15 cellular contexts compared by ENCODE assay signal in the genomic region with DNA sequence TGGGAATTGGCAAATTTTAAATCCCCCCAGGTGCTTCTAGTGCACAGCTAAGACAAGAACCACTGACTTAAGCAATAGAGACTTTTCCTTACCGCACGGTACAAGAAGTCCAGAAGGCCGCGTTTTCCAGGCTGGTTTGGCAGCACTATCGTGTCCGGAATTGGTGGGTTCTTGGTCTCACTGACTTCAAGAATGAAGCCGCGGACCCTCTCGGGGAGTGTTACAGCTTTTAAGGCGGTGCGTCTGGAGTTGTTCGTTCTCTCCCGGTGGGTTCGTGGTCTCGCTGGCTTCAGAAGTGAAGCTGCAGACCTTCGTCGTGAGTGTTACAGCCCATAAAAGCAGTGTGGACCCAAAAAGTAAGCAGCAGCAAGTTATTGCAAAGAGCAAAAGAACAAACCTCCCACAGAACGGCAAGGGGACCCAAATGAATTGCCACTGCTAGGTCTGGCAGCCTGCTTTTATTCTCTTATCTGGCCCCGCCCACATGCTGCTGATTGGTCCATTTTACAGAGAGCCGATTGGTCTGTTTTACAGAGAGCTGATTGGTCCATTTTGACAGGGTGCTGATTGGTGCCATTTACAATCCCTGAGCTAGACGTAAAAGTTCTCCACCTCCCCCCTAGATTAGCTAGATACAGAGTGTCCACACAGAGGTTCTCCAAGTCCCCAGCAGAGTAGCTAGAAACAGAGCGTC.
DNase-seq lines count a peak whose midpoint lies in the region; ATAC-seq, FAIRE-seq and TF ChIP-seq lines count a peak whose summit lies in the region.
"Had no signal": no experiment of that assay in that cellular context is flagged by ENCODE, and none has a peak within 500 bp of the region (broad histone marks: within the 10 kb centered on the region; RNA-seq: fewer than 3 reads in every experiment).

No MANE protein-coding gene starts in this region.

- H4K20me1 ChIP-seq in DND-41 (ENCODE audit: insufficient read depth, low read length) = no peaks in the 10 kb centered on the region
- H4K20me1 ChIP-seq in K562 (replicated peaks; ENCODE audit: control insufficient read depth, insufficient read depth, low read length) = peaks cover 3% of the 10 kb centered on the region; the same call in 1 of the 2 replicates

- intact Hi-C loops in K562 (cut with micrococcal nuclease) = no loop called here

- H3K27me3 ChIP-seq in DND-41 (ENCODE audit: insufficient read depth, low read length, poor library complexity) (peaks cover 4% of the 10 kb centered on the region), K562 (ENCODE audit: control insufficient read depth in 2 of 2, insufficient read depth in 2 of 2, low read length in 2 of 2) (peaks cover 0 to 13% of the 10 kb centered on the region in 2 experiments; a peak in 2 of 5 replicates), gastroesophageal sphincter (peaks cover 19% of the 10 kb centered on the region)

- no peak for FAIRE-seq in K562 (lab: Jason Lieb, UNC)
- FAIRE-seq: A204.1, HTR-8/SVneo had no signal

- no peaks in the 10 kb centered on the region for H3K9me3 Mint-ChIP-seq in activated naive CD4-positive, alpha-beta T cell treated with anti-CD3 and anti-CD28 coated beads, Interleukin-2, amount 50 U/mL, for 24 hours
- peaks cover 3% of the 10 kb centered on the region for H3K9me3 Mint-ChIP-seq in progenitor cell of endocrine pancreas (ENCODE audit: low read depth)
- H3K9me3 Mint-ChIP-seq: CD8-positive, alpha-beta memory T cell had no signal

- TF ChIP-seq POLR2A in K562 (conservative IDR thresholded peaks at IDR 0.05) (no peak), gastroesophageal sphincter (IDR thresholded peaks at IDR 0.05) (no peak)

- no peak for ATAC-seq in DND-41 (ENCODE audit: insufficient read depth, low read depth)
- no peak for ATAC-seq in K562
- no peak for ATAC-seq in gastroesophageal sphincter
- no peak for ATAC-seq in GM18870 (IDR thresholded peaks at IDR 0.05; ENCODE audit: unreplicated experiment)

- in situ Hi-C loops in K562 (cut with MboI) = no loop called here

- H3K79me2 ChIP-seq in DND-41 (ENCODE audit: insufficient read depth, low read length) = no peaks in the 10 kb centered on the region
- no peaks in the 10 kb centered on the region for H3K79me2 ChIP-seq in K562 (ENCODE audit: control insufficient read depth, insufficient read depth, low read length)

- DNase-seq in activated naive CD4-positive, alpha-beta T cell treated with anti-CD3 and anti-CD28 coated beads, Interleukin-2, amount 50 U/mL, for 16 hours = no peak
- peak; percentile 11 for DNase-seq in DND-41
- peak in 1 of 4 experiments; percentile 11 for DNase-seq in K562 (ENCODE audit: extremely low read depth in 1 of 4, low spot score in 3 of 4)
- no peak for DNase-seq in progenitor cell of endocrine pancreas (ENCODE audit: low spot score, unreplicated experiment)
- DNase-seq in kidney tubule cell (ENCODE audit: low spot score) = no peak
- DNase-seq: CD8-positive, alpha-beta memory T cell; DMS53; HCEC 1CT; HFFc6 had no signal

- H3K27ac Mint-ChIP-seq in activated naive CD4-positive, alpha-beta T cell treated with anti-CD3 and anti-CD28 coated beads, Interleukin-2, amount 50 U/mL, for 24 hours = peak overlapping the region; percentile 8
- peak overlapping the region; percentile 29 for H3K27ac Mint-ChIP-seq in progenitor cell of endocrine pancreas
- H3K27ac Mint-ChIP-seq: CD8-positive, alpha-beta memory T cell; HFFc6 had no signal

- no peaks in the 10 kb centered on the region for H3K9me3 ChIP-seq in DND-41 (ENCODE audit: insufficient read depth, low read length, severe bottlenecking)
- no peaks in the 10 kb centered on the region for H3K9me3 ChIP-seq in K562 (replicated peaks; ENCODE audit: control insufficient read depth, insufficient read depth, low read depth, low read length)
- H3K9me3 ChIP-seq in gastroesophageal sphincter = no peaks in the 10 kb centered on the region

- H3K27me3 Mint-ChIP-seq in activated naive CD4-positive, alpha-beta T cell treated with anti-CD3 and anti-CD28 coated beads, Interleukin-2, amount 50 U/mL, for 24 hours = peaks cover 2% of the 10 kb centered on the region
- H3K27me3 Mint-ChIP-seq in progenitor cell of endocrine pancreas = peaks cover 10% of the 10 kb centered on the region

- H3K9ac ChIP-seq in DND-41 (ENCODE audit: low read depth, low read length) (no peak overlapping the region), K562 (ENCODE audit: insufficient read depth in 1 of 2, low read depth in 2 of 2, low read length in 2 of 2) (no peak overlapping the region)

- no peak overlapping the region for H3K4me2 ChIP-seq in DND-41 (ENCODE audit: insufficient read depth, low read length)
- no peak overlapping the region for H3K4me2 ChIP-seq in K562 (ENCODE audit: insufficient read depth, low read length)

- no peaks in the 10 kb centered on the region for H3K36me3 Mint-ChIP-seq in activated naive CD4-positive, alpha-beta T cell treated with anti-CD3 and anti-CD28 coated beads, Interleukin-2, amount 50 U/mL, for 24 hours
- no peaks in the 10 kb centered on the region for H3K36me3 Mint-ChIP-seq in progenitor cell of endocrine pancreas (ENCODE audit: insufficient read depth)
- H3K36me3 Mint-ChIP-seq: CD14-positive monocyte; CD8-positive, alpha-beta memory T cell had no signal

- 35% methylated on average over 21 of the region's 22 CpGs for WGBS in K562 (ENCODE audit: insufficient coverage, low coverage, missing lambda C conversion rate)
- WGBS in gastroesophageal sphincter (ENCODE audit: low coverage in 1 of 2), 2 donors = 95 to 97% methylated on average over 4 to 5 of the region's 22 CpGs

- H3K9me1 ChIP-seq in K562 (ENCODE audit: control insufficient read depth, insufficient read depth, low read length) = no peaks in the 10 kb centered on the region

- POLR2A ChIA-PET in K562 (lab: Yijun Ruan, JAX) = no interaction called here

- no peak for TF ChIP-seq RAD21 in K562 (CRISPR knock-in tag; conservative IDR thresholded peaks at IDR 0.05 in 1 of 2, IDR thresholded peaks at IDR 0.05 in 1 of 2)

- no TSS peak for BruUV-seq in K562 (replicated peaks; lab: Mats Ljungman, UMichigan)

- TF ChIP-seq EP300 in K562 (IDR thresholded peaks at IDR 0.05; ENCODE audit: low read length) (no peak), gastroesophageal sphincter (IDR thresholded peaks at IDR 0.05) (no peak)

- H2AFZ ChIP-seq in DND-41 (ENCODE audit: low read depth, low read length) (no peak overlapping the region), K562 (ENCODE audit: low read depth, low read length) (no peak overlapping the region)

- H3K4me1 ChIP-seq in DND-41 (ENCODE audit: insufficient read depth, low read length) = no peaks in the 10 kb centered on the region
- H3K4me1 ChIP-seq in K562 (replicated peaks in 1 of 2; ENCODE audit: control insufficient read depth in 2 of 2, insufficient read depth in 2 of 2, low read length in 2 of 2) = no peaks in the 10 kb centered on the region
- no peaks in the 10 kb centered on the region for H3K4me1 ChIP-seq in gastroesophageal sphincter

- H3K4me3 Mint-ChIP-seq in activated naive CD4-positive, alpha-beta T cell treated with anti-CD3 and anti-CD28 coated beads, Interleukin-2, amount 50 U/mL, for 24 hours = no peak overlapping the region
- H3K4me3 Mint-ChIP-seq in progenitor cell of endocrine pancreas (ENCODE audit: low read depth) = no peak overlapping the region
- H3K4me3 Mint-ChIP-seq: CD14-positive monocyte; CD8-positive, alpha-beta memory T cell; HFFc6 had no signal

- TF ChIP-seq CTCF in DND-41 (IDR thresholded peaks at IDR 0.05; ENCODE audit: borderline replicate concordance, extremely low read depth, low read length, poor library complexity, severe bottlenecking) (no peak), K562 (IDR thresholded peaks at IDR 0.05 in 2 of 3, conservative IDR thresholded peaks at IDR 0.05 in 1 of 3; ENCODE audit: insufficient read depth in 2 of 3, low read depth in 1 of 3, low read length in 3 of 3) (no peak), progenitor cell of endocrine pancreas (IDR thresholded peaks at IDR 0.05; ENCODE audit: unreplicated experiment) (no peak), gastroesophageal sphincter (IDR thresholded peaks at IDR 0.05) (no peak)

- H3K27ac ChIP-seq in DND-41 (ENCODE audit: low read length) (no peak overlapping the region), K562 (ENCODE audit: extremely low read depth, low read depth, low read length) (no peak overlapping the region), gastroesophageal sphincter (no peak overlapping the region)

- H3K4me1 Mint-ChIP-seq in activated naive CD4-positive, alpha-beta T cell treated with anti-CD3 and anti-CD28 coated beads, Interleukin-2, amount 50 U/mL, for 24 hours = no peaks in the 10 kb centered on the region
- H3K4me1 Mint-ChIP-seq in progenitor cell of endocrine pancreas (ENCODE audit: low read depth) = no peaks in the 10 kb centered on the region
- H3K4me1 Mint-ChIP-seq: CD14-positive monocyte; CD8-positive, alpha-beta memory T cell had no signal

- CTCF ChIA-PET in K562 (lab: Yijun Ruan, JAX; ENCODE audit: low intra/inter-chr PET ratio) = no interaction called here

- H3K4me3 ChIP-seq in DND-41 (ENCODE audit: low read depth in 1 of 2, low read length in 2 of 2) = no peak overlapping the region
- H3K4me3 ChIP-seq in K562 = no peak overlapping the region
- no peak overlapping the region for H3K4me3 ChIP-seq in gastroesophageal sphincter

- H3K36me3 ChIP-seq in DND-41 (ENCODE audit: insufficient read depth, low read length) (no peaks in the 10 kb centered on the region), K562 (ENCODE audit: control insufficient read depth, insufficient read depth, low read length) (no peaks in the 10 kb centered on the region), gastroesophageal sphincter (no peaks in the 10 kb centered on the region)

TF ChIP-seq in K562, 482 proteins besides CTCF, POLR2A, EP300 and RAD21 (continues in another document):
- TF ChIP-seq SAFB2 (IDR thresholded peaks at IDR 0.05; ENCODE audit: borderline replicate concordance, low read depth, low read length, severe bottlenecking) (no peak), RBM17 (IDR thresholded peaks at IDR 0.05; ENCODE audit: borderline replicate concordance, low read depth, low read length) (no peak), ZZZ3 (IDR thresholded peaks at IDR 0.05) (no peak), WHSC1 (IDR thresholded peaks at IDR 0.05; ENCODE audit: low read length) (no peak), HCFC1 (IDR thresholded peaks at IDR 0.05; ENCODE audit: low read depth, low read length) (no peak), RBM25 (IDR thresholded peaks at IDR 0.05; ENCODE audit: low read depth, low read length, severe bottlenecking) (peak; percentile 58), ZNF23 (CRISPR knock-in tag; IDR thresholded peaks at IDR 0.05) (no peak), ZBTB8A (IDR thresholded peaks at IDR 0.05; ENCODE audit: partially characterized antibody) (no peak), SPI1 (IDR thresholded peaks at IDR 0.05; ENCODE audit: borderline replicate concordance, low read depth, low read length) (no peak)
